ENCODE assay signal across 28 cellular contexts in the genomic region with DNA sequence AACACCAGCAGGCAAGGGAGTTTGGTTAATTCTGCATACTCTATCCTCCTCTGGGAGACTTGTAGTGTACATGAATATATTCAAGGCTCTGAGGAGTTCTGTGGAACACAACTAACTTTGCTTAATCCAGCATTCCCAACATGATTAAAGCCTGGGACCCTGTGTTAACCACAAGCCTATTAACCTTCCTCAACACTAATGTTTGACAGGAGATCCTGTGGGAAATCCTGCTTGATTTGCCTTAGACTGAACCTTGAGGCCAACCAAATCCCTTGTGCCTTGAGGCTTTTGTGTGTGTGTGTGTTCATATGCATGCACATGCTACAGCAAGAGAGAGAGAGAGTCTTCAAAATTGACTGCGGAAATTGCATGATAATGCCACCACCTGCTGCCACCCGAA.
"Had no signal": no experiment of that assay in that cellular context is flagged by ENCODE, and none has a peak within 500 bp of the region (broad histone marks: within the 10 kb centered on the region; RNA-seq: fewer than 3 reads in every experiment).

No MANE protein-coding gene starts in this region.

- H3K4me1 ChIP-seq: colonic mucosa, esophagus muscularis mucosa, esophagus squamous epithelium, foreskin keratinocyte, gastrocnemius medialis, gastroesophageal sphincter, heart left ventricle, heart right ventricle had no signal

- H3K27ac ChIP-seq: colonic mucosa, coronary artery, dorsolateral prefrontal cortex, epithelial cell of prostate, esophagus muscularis mucosa, esophagus squamous epithelium, foreskin keratinocyte, gastrocnemius medialis, gastroesophageal sphincter, heart left ventricle, heart right ventricle had no signal

- H3K9me3 ChIP-seq: colonic mucosa, esophagus muscularis mucosa, gastrocnemius medialis had no signal

- DNase-seq: colonic mucosa; cortex of kidney; dermis blood vessel endothelial cell; dorsolateral prefrontal cortex; effector CD4-positive, alpha-beta T cell; effector CD8-positive, alpha-beta T cell; effector memory CD4-positive, alpha-beta T cell; effector memory CD8-positive, alpha-beta T cell; erythroblast; esophagus squamous epithelium; foreskin fibroblast; foreskin keratinocyte; foreskin melanocyte; gastrocnemius medialis; glutamatergic neuron; head of caudate nucleus; heart left ventricle; heart right ventricle had no signal

- H3K4me3 Mint-ChIP-seq: dendritic cell treated with granulocyte-macrophage colony-stimulating factor and Interleukin-4, amounts not matched to agents 40 ng/mL and 50 ng/mL, for 4 days; effector memory CD8-positive, alpha-beta T cell had no signal

- ATAC-seq: effector memory CD8-positive, alpha-beta T cell; esophagus mucosa; foreskin keratinocyte; gastrocnemius medialis; gastroesophageal sphincter; heart left ventricle; heart right ventricle had no signal

- H3K4me3 ChIP-seq: colonic mucosa, coronary artery, dorsolateral prefrontal cortex, esophagus muscularis mucosa, esophagus squamous epithelium, gastrocnemius medialis, gastroesophageal sphincter, heart left ventricle, heart right ventricle had no signal

- H3K27me3 ChIP-seq: colonic mucosa, esophagus muscularis mucosa, esophagus squamous epithelium, gastrocnemius medialis, gastroesophageal sphincter, heart left ventricle had no signal

- H3K27ac Mint-ChIP-seq: dendritic cell treated with granulocyte-macrophage colony-stimulating factor and Interleukin-4, amounts not matched to agents 40 ng/mL and 50 ng/mL, for 4 days; effector memory CD8-positive, alpha-beta T cell had no signal

- FAIRE-seq: colon, endometrium, endothelial cell of umbilical vein, frontal cortex had no signal

- H3K9me3 Mint-ChIP-seq: effector memory CD8-positive, alpha-beta T cell had no signal

- H3K36me3 ChIP-seq: colonic mucosa, esophagus muscularis mucosa, esophagus squamous epithelium, gastrocnemius medialis, gastroesophageal sphincter, heart left ventricle, heart right ventricle had no signal
